Comparison of ENCODE assay signal across 1 cellular context in genomic region chr6:166826264-166826663, GRCh38.
TF ChIP-seq lines count a peak whose summit lies in the region.

No MANE protein-coding gene starts in this region.

TF ChIP-seq in WTC11, 78 proteins besides CTCF, POLR2A, EP300 and RAD21 (continued from another document):
- TF ChIP-seq AFF4 (CRISPR knock-in tag; IDR thresholded peaks at IDR 0.05; ENCODE audit: borderline replicate concordance) (no peak), ETV6 (CRISPR knock-in tag; IDR thresholded peaks at IDR 0.05) (no peak), ZSCAN18 (CRISPR knock-in tag; IDR thresholded peaks at IDR 0.05) (no peak), MYBL2 (CRISPR knock-in tag; IDR thresholded peaks at IDR 0.05) (no peak), ZNF671 (CRISPR knock-in tag; IDR thresholded peaks at IDR 0.05) (no peak), FOXJ3 (CRISPR knock-in tag; IDR thresholded peaks at IDR 0.05; ENCODE audit: borderline replicate concordance) (no peak), TP53 (CRISPR knock-in tag; IDR thresholded peaks at IDR 0.05) (no peak), CDX4 (CRISPR knock-in tag; IDR thresholded peaks at IDR 0.05; ENCODE audit: borderline replicate concordance) (no peak)
